In genomic region chr22:39519681-39520053, GRCh38 we compare ENCODE assay signal across 8 cellular contexts. TPM values are rescaled to one million over a fixed set of nuclear protein-coding genes. Genes with fewer than 3 reads are reported as not detected.
DNase-seq lines count a peak whose midpoint lies in the region; ATAC-seq and TF ChIP-seq lines count a peak whose summit lies in the region.

No MANE protein-coding gene starts in this region.

- no peaks in the 10 kb centered on the region for H3K27me3 ChIP-seq in AG04450 (ENCODE audit: control insufficient read depth, insufficient read depth, low read length)

- POLR2A ChIA-PET in AG04450 (lab: Yijun Ruan, JAX), result interaction anchor here (0.5 to 2.3 kb wide), 25 partner anchors 9 to 675 kb away, joined by 3 to 45 read pairs (median 4); partner anchors contain the start of genes MIEF1, RPL3, RPS19BP1 and SYNGR1

- H3K4me3 ChIP-seq in AG04450 (ENCODE audit: low read depth, low read length), result peak overlapping the region; percentile 87

- H3K36me3 Mint-ChIP-seq in memory B cell, result peaks cover 23% of the 10 kb centered on the region
- H3K36me3 Mint-ChIP-seq in type B pancreatic cell, result peaks cover 41% of the 10 kb centered on the region

- peak; percentile 7 for ATAC-seq in GM18498 (IDR thresholded peaks at IDR 0.05; ENCODE audit: unreplicated experiment)
- peak; percentile 15 for ATAC-seq in HG02938 (IDR thresholded peaks at IDR 0.05; ENCODE audit: unreplicated experiment)
- ATAC-seq in memory B cell (ENCODE audit: low read depth), result peak; percentile 9

- CTCF ChIA-PET in AG04450 (lab: Charles Lee), result interaction anchor here (0.6 to 1.0 kb wide), 3 partner anchors 9 to 83 kb away, joined by 3 to 10 read pairs (median 3); no protein-coding TSS in a partner anchor

- H3K4me3 Mint-ChIP-seq in memory B cell, result peak overlapping the region; percentile 91
- peak overlapping the region; percentile 100 for H3K4me3 Mint-ChIP-seq in type B pancreatic cell

- peak overlapping the region; percentile 86 for H3K27ac ChIP-seq in AG04450 (ENCODE audit: low read depth, low read length)

- peaks cover 4% of the 10 kb centered on the region; the same call in 1 of the 2 replicates for H3K9me3 ChIP-seq in AG04450 (ENCODE audit: control insufficient read depth, insufficient read depth, low read length)

- H3K9me3 Mint-ChIP-seq in memory B cell (no peaks in the 10 kb centered on the region), type B pancreatic cell (no peaks in the 10 kb centered on the region)

- H3K27me3 Mint-ChIP-seq in memory B cell, result no peaks in the 10 kb centered on the region
- H3K27me3 Mint-ChIP-seq in type B pancreatic cell, result peaks cover 4% of the 10 kb centered on the region

- DNase-seq in AG04450 (ENCODE audit: low read depth, low spot score) (no peak), RPMI7951 (ENCODE audit: low read depth) (peak; percentile 60), dermis blood vessel endothelial cell (peak; percentile 69), memory B cell (ENCODE audit: low spot score in 2 of 2) (no peak), type B pancreatic cell (ENCODE audit: extremely low spot score, unreplicated experiment) (no peak), NCI-H2107 treated with DMSO at 0.1 percent for 48 hours (lab: John Stamatoyannopoulos, UW; ENCODE audit: unreplicated experiment) (no peak)

- H3K27ac Mint-ChIP-seq in memory B cell (peak overlapping the region; percentile 93), type B pancreatic cell (peak overlapping the region; percentile 100)

- TF ChIP-seq CTCF in AG04450 (IDR thresholded peaks at IDR 0.05; ENCODE audit: low read depth, low read length), result 0 out of 2 replicates have a peak, but pooled peaks have one; percentile 16
- TF ChIP-seq CTCF in type B pancreatic cell (conservative IDR thresholded peaks at IDR 0.05), result peak; percentile 53

- H3K4me1 Mint-ChIP-seq in memory B cell (peaks cover 30% of the 10 kb centered on the region), type B pancreatic cell (ENCODE audit: unreplicated experiment) (peaks cover 41% of the 10 kb centered on the region)

RNA-seq across cellular contexts. Expression of gene ATF4, which starts 0.7 kb away (rescaled TPM):
- polyA plus RNA-seq in AG04450 (2011; rRNA removed), result 844 and 936 TPM in 2 replicates
- polyA minus RNA-seq in AG04450 (2011; rRNA and poly(A)+ RNA removed), result 241 and 243 TPM in 2 replicates
- 190 and 217 TPM in 2 replicates for total RNA-seq in RPMI7951 (2014; rRNA removed; shearing (Covaris generic))
- total RNA-seq in dermis blood vessel endothelial cell (150 and 159 TPM in 2 replicates), type B pancreatic cell (ENCODE audit: low replicate concordance) (315 and 398 TPM in 2 replicates)

RNA-seq across cellular contexts. Expression of gene RPS19BP1, which starts 12.9 kb away (rescaled TPM):
- polyA plus RNA-seq in AG04450 (2011; rRNA removed), result 50.8 and 53.0 TPM in 2 replicates
- 7.3 and 9.3 TPM in 2 replicates for polyA minus RNA-seq in AG04450 (2011; rRNA and poly(A)+ RNA removed)
- total RNA-seq in RPMI7951 (2014; rRNA removed; shearing (Covaris generic)), result 74.9 and 132 TPM in 2 replicates
- total RNA-seq in dermis blood vessel endothelial cell, result 52.8 and 74.2 TPM in 2 replicates
- total RNA-seq in type B pancreatic cell (ENCODE audit: low replicate concordance), result 52.3 and 59.1 TPM in 2 replicates

RNA-seq across cellular contexts. Expression of gene MIEF1, which starts 17.6 kb away (rescaled TPM):
- polyA plus RNA-seq in AG04450 (2011; rRNA removed), result 18.9 and 19.2 TPM in 2 replicates
- 22.3 and 24.3 TPM in 2 replicates for polyA minus RNA-seq in AG04450 (2011; rRNA and poly(A)+ RNA removed)
- total RNA-seq in RPMI7951 (2014; rRNA removed; shearing (Covaris generic)), result 10.6 and 11.3 TPM in 2 replicates
- 19.4 and 26.5 TPM in 2 replicates for total RNA-seq in dermis blood vessel endothelial cell
- 35.0 and 35.5 TPM in 2 replicates for total RNA-seq in type B pancreatic cell (ENCODE audit: low replicate concordance)

RNA-seq across cellular contexts. Expression of gene CACNA1I, which starts 50.9 kb away (rescaled TPM):
- not detected in 2 replicates for polyA plus RNA-seq in AG04450 (2011; rRNA removed)
- polyA minus RNA-seq in AG04450 (2011; rRNA and poly(A)+ RNA removed), result not detected in 2 replicates
- total RNA-seq in RPMI7951 (2014; rRNA removed; shearing (Covaris generic)), result not detected in 2 replicates
- total RNA-seq in dermis blood vessel endothelial cell, result not detected in 2 replicates
- total RNA-seq in type B pancreatic cell (ENCODE audit: low replicate concordance), result 0.60 and 1.1 TPM in 2 replicates

Comparison
In these comparisons a context has a peak if more than half of its experiments do, and no peak if none do; other contexts are left out.
1. DNase-seq: peak in RPMI7951 (single experiment) and dermis blood vessel endothelial cell (single experiment); none in AG04450 (single experiment), memory B cell (0 of 2), type B pancreatic cell (single experiment) and NCI-H2107 treated with DMSO at 0.1 percent for 48 hours (single experiment).
2. Peak in every context shown above with its lines, with median percentiles within 50 percentile points of each other: ATAC-seq.